ENCODE assay signal across 1 cellular context in the genomic region with DNA sequence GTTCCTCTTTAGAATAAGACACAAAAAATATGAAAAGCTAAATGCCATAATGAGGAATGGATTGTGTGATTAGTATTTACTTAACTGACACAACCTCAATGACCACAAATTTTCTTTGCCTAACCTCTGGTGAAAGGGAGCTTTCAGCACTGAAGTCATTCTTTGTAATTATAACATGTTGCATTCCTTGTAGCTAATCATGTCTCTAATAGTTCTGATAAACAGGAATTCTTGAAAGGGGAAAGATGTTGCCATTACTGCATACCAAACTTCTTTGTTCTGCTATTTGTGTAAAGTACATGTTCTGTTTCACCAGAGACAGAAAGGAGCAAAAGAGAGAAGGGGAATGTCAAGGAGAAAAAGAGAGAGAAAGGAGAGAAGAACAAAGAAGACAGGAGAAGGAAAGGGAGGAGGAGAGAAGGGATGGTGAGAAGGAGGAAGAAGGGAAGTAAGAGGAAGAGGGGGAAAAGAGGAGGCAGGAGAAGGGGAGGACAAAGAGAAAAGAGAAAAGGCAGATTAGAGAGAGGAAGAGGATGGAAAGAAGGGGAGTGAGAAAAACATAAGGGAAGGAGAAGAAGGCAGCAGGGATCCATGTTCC.
TF ChIP-seq lines count a peak whose summit lies in the region.

No MANE protein-coding gene starts in this region.

TF ChIP-seq in WTC11, 78 proteins besides CTCF, POLR2A, EP300 and RAD21 (continued from another document):
- TF ChIP-seq, protein P1, sequence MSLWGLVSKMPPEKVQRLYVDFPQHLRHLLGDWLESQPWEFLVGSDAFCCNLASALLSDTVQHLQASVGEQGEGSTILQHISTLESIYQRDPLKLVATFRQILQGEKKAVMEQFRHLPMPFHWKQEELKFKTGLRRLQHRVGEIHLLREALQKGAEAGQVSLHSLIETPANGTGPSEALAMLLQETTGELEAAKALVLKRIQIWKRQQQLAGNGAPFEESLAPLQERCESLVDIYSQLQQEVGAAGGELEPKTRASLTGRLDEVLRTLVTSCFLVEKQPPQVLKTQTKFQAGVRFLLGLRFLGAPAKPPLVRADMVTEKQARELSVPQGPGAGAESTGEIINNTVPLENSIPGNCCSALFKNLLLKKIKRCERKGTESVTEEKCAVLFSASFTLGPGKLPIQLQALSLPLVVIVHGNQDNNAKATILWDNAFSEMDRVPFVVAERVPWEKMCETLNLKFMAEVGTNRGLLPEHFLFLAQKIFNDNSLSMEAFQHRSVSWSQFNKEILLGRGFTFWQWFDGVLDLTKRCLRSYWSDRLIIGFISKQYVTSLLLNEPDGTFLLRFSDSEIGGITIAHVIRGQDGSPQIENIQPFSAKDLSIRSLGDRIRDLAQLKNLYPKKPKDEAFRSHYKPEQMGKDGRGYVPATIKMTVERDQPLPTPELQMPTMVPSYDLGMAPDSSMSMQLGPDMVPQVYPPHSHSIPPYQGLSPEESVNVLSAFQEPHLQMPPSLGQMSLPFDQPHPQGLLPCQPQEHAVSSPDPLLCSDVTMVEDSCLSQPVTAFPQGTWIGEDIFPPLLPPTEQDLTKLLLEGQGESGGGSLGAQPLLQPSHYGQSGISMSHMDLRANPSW (CRISPR knock-in tag; conservative IDR thresholded peaks at IDR 0.05; ENCODE audit: low read depth) = no peak
- TF ChIP-seq KAT7 (CRISPR knock-in tag; IDR thresholded peaks at IDR 0.05; ENCODE audit: borderline replicate concordance) (no peak), E2F1 (CRISPR knock-in tag; IDR thresholded peaks at IDR 0.05) (no peak), CREM (CRISPR knock-in tag; IDR thresholded peaks at IDR 0.05) (no peak), ATF2 (CRISPR knock-in tag; IDR thresholded peaks at IDR 0.05; ENCODE audit: borderline replicate concordance, low read depth) (no peak), ZNF121 (CRISPR knock-in tag; IDR thresholded peaks at IDR 0.05) (no peak), ETV6 (CRISPR knock-in tag; IDR thresholded peaks at IDR 0.05) (no peak), ZNF671 (CRISPR knock-in tag; IDR thresholded peaks at IDR 0.05) (no peak), SMAD4 (CRISPR knock-in tag; IDR thresholded peaks at IDR 0.05) (no peak), JAZF1 (CRISPR knock-in tag; IDR thresholded peaks at IDR 0.05) (no peak), ZNF423 (CRISPR knock-in tag; IDR thresholded peaks at IDR 0.05) (no peak)
- TF ChIP-seq, protein P2, sequence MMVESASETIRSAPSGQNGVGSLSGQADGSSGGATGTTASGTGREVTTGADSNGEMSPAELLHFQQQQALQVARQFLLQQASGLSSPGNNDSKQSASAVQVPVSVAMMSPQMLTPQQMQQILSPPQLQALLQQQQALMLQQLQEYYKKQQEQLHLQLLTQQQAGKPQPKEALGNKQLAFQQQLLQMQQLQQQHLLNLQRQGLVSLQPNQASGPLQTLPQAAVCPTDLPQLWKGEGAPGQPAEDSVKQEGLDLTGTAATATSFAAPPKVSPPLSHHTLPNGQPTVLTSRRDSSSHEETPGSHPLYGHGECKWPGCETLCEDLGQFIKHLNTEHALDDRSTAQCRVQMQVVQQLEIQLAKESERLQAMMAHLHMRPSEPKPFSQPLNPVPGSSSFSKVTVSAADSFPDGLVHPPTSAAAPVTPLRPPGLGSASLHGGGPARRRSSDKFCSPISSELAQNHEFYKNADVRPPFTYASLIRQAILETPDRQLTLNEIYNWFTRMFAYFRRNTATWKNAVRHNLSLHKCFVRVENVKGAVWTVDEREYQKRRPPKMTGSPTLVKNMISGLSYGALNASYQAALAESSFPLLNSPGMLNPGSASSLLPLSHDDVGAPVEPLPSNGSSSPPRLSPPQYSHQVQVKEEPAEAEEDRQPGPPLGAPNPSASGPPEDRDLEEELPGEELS (CRISPR knock-in tag; IDR thresholded peaks at IDR 0.05) = no peak
- TF ChIP-seq, protein P3, sequence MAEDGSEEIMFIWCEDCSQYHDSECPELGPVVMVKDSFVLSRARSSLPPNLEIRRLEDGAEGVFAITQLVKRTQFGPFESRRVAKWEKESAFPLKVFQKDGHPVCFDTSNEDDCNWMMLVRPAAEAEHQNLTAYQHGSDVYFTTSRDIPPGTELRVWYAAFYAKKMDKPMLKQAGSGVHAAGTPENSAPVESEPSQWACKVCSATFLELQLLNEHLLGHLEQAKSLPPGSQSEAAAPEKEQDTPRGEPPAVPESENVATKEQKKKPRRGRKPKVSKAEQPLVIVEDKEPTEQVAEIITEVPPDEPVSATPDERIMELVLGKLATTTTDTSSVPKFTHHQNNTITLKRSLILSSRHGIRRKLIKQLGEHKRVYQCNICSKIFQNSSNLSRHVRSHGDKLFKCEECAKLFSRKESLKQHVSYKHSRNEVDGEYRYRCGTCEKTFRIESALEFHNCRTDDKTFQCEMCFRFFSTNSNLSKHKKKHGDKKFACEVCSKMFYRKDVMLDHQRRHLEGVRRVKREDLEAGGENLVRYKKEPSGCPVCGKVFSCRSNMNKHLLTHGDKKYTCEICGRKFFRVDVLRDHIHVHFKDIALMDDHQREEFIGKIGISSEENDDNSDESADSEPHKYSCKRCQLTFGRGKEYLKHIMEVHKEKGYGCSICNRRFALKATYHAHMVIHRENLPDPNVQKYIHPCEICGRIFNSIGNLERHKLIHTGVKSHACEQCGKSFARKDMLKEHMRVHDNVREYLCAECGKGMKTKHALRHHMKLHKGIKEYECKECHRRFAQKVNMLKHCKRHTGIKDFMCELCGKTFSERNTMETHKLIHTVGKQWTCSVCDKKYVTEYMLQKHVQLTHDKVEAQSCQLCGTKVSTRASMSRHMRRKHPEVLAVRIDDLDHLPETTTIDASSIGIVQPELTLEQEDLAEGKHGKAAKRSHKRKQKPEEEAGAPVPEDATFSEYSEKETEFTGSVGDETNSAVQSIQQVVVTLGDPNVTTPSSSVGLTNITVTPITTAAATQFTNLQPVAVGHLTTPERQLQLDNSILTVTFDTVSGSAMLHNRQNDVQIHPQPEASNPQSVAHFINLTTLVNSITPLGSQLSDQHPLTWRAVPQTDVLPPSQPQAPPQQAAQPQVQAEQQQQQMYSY (CRISPR knock-in tag; IDR thresholded peaks at IDR 0.05) = no peak
- TF ChIP-seq, protein P4, sequence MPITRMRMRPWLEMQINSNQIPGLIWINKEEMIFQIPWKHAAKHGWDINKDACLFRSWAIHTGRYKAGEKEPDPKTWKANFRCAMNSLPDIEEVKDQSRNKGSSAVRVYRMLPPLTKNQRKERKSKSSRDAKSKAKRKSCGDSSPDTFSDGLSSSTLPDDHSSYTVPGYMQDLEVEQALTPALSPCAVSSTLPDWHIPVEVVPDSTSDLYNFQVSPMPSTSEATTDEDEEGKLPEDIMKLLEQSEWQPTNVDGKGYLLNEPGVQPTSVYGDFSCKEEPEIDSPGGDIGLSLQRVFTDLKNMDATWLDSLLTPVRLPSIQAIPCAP (CRISPR knock-in tag; IDR thresholded peaks at IDR 0.05) = no peak
